ENCODE assay signal across 11 cellular contexts in genomic region chr2:3483227-3483985, GRCh38. TPM values are rescaled to one million over a fixed set of nuclear protein-coding genes. Genes with fewer than 3 reads are reported as not detected.
DNase-seq lines count a peak whose midpoint lies in the region; ATAC-seq and TF ChIP-seq lines count a peak whose summit lies in the region.
"Had no signal": no experiment of that assay in that cellular context is flagged by ENCODE, and none has a peak within 500 bp of the region (broad histone marks: within the 10 kb centered on the region; RNA-seq: fewer than 3 reads in every experiment).

No MANE protein-coding gene starts in this region.

- H3K4me3 ChIP-seq in foreskin fibroblast (ENCODE audit: low read depth in 1 of 2, low read length in 2 of 2), result no peak overlapping the region

- peak; percentile 99 for DNase-seq in DMS153 (lab: John Stamatoyannopoulos, UW)
- peak; percentile 80 for DNase-seq in NCI-H2029 (lab: John Stamatoyannopoulos, UW)
- peak; percentile 60 to 81 for DNase-seq in foreskin fibroblast
- no peak for DNase-seq in omental fat pad (ENCODE audit: low spot score)
- no peak for DNase-seq in GM19240 (ENCODE audit: insufficient read length, low spot score)
- no peak for DNase-seq in NCI-H2081 (lab: John Stamatoyannopoulos, UW)
- DNase-seq: effector memory CD4-positive, alpha-beta T cell; KG1; RPMI8226 had no signal

- ATAC-seq in omental fat pad (ENCODE audit: low FRiP score), result peak; percentile 94
- ATAC-seq in GM19328 (IDR thresholded peaks at IDR 0.05; ENCODE audit: unreplicated experiment), result no peak
- no peak for ATAC-seq in HG02852 (IDR thresholded peaks at IDR 0.05; ENCODE audit: unreplicated experiment)

- TF ChIP-seq CTCF in foreskin fibroblast (IDR thresholded peaks at IDR 0.05; ENCODE audit: low read depth, low read length) (no peak), omental fat pad (IDR thresholded peaks at IDR 0.05) (no peak)

RNA-seq across cellular contexts. Expression of gene ADI1, which starts 35.9 kb away (rescaled TPM):
- 100 to 1,000 TPM in 1 of 4 donors, 10 to 100 TPM in 3; 54.6 to 117 (median 71.3) TPM for total RNA-seq in omental fat pad

Comparison
In these comparisons a context has a peak if more than half of its experiments do, and no peak if none do; other contexts are left out.
1. DNase-seq: peak in DMS153 (single experiment), NCI-H2029 (single experiment) and foreskin fibroblast (2 of 2); none in omental fat pad (single experiment), GM19240 (single experiment) and NCI-H2081 (0 of 2).